8 cellular contexts compared by ENCODE assay signal in genomic region chr19:44164327-44164672, GRCh38. TPM values are rescaled to one million over a fixed set of nuclear protein-coding genes. Genes with fewer than 3 reads are reported as not detected.
DNase-seq lines count a peak whose midpoint lies in the region; ATAC-seq and TF ChIP-seq lines count a peak whose summit lies in the region.

No MANE protein-coding gene starts in this region.

- H3K9me3 ChIP-seq in right lobe of liver (peaks cover 0 to 7% (median 2%) of the 10 kb centered on the region in 4 donors), upper lobe of right lung (peaks cover 30% of the 10 kb centered on the region)

- no peak for ATAC-seq in activated naive CD8-positive, alpha-beta T cell treated with anti-CD3 and anti-CD28 coated beads, Interleukin-2, amount 10 ng/mL, durations not matched to agents 7 days and 5 days (ENCODE audit: low read depth)
- ATAC-seq in right lobe of liver (no peak), upper lobe of right lung (no peak), HG02870 (IDR thresholded peaks at IDR 0.05; ENCODE audit: unreplicated experiment) (no peak)

- H3K36me3 ChIP-seq in right lobe of liver (peaks cover 0 to 11% (median 5%) of the 10 kb centered on the region in 4 donors), upper lobe of right lung (peaks cover 10% of the 10 kb centered on the region)

- peak overlapping the region; percentile 99 for H3K4me3 Mint-ChIP-seq in activated naive CD4-positive, alpha-beta T cell treated with anti-CD3 and anti-CD28 coated beads, Interleukin-2, amount 50 U/mL, for 24 hours
- peak overlapping the region; percentile 91 for H3K4me3 Mint-ChIP-seq in activated naive CD8-positive, alpha-beta T cell treated with anti-CD3 and anti-CD28 coated beads, Interleukin-2, amount 10 ng/mL, durations not matched to agents 7 days and 5 days

- TF ChIP-seq POLR2A in right lobe of liver (IDR thresholded peaks at IDR 0.05), result no peak

- no peak for DNase-seq in activated naive CD4-positive, alpha-beta T cell treated with Interleukin-2 at 50 U/mL for 16 hours
- DNase-seq in activated naive CD8-positive, alpha-beta T cell treated with anti-CD3 and anti-CD28 coated beads, Interleukin-2, amount 10 ng/mL, durations not matched to agents 7 days and 5 days, result no peak
- DNase-seq in right lobe of liver, result no peak
- DNase-seq in upper lobe of right lung, result no peak
- no peak for DNase-seq in H4 (ENCODE audit: low spot score)
- no peak for DNase-seq in NCI-H1105 (lab: John Stamatoyannopoulos, UW)

- no peaks in the 10 kb centered on the region for H3K27me3 Mint-ChIP-seq in activated naive CD4-positive, alpha-beta T cell treated with anti-CD3 and anti-CD28 coated beads, Interleukin-2, amount 50 U/mL, for 24 hours
- no peaks in the 10 kb centered on the region for H3K27me3 Mint-ChIP-seq in activated naive CD8-positive, alpha-beta T cell treated with anti-CD3 and anti-CD28 coated beads, Interleukin-2, amount 10 ng/mL, durations not matched to agents 7 days and 5 days

- H3K4me3 ChIP-seq in right lobe of liver (peak overlapping the region; percentile 72 to 90 (median 83)), upper lobe of right lung (peak overlapping the region; percentile 77)

- POLR2A ChIA-PET in activated naive CD8-positive, alpha-beta T cell treated with anti-CD3 and anti-CD28 coated beads, Interleukin-2, amount 10 ng/mL, durations not matched to agents 7 days and 5 days (lab: Charles Lee), result interaction anchor here (0.6 to 2.3 kb wide), 9 partner anchors 11 to 337 kb away, joined by 3 to 10 read pairs (median 4); partner anchors contain the start of genes ZNF180, ZNF227, ZNF283 and ZNF45

- H3K9me3 Mint-ChIP-seq in activated naive CD4-positive, alpha-beta T cell treated with anti-CD3 and anti-CD28 coated beads, Interleukin-2, amount 50 U/mL, for 24 hours, result peaks cover 22% of the 10 kb centered on the region
- peaks cover 32% of the 10 kb centered on the region for H3K9me3 Mint-ChIP-seq in activated naive CD8-positive, alpha-beta T cell treated with anti-CD3 and anti-CD28 coated beads, Interleukin-2, amount 10 ng/mL, durations not matched to agents 7 days and 5 days

- H3K27me3 ChIP-seq in right lobe of liver (no peaks in the 10 kb centered on the region), upper lobe of right lung (no peaks in the 10 kb centered on the region)

- peaks cover 34% of the 10 kb centered on the region for H3K4me1 Mint-ChIP-seq in activated naive CD4-positive, alpha-beta T cell treated with anti-CD3 and anti-CD28 coated beads, Interleukin-2, amount 50 U/mL, for 24 hours
- peaks cover 22% of the 10 kb centered on the region for H3K4me1 Mint-ChIP-seq in activated naive CD8-positive, alpha-beta T cell treated with anti-CD3 and anti-CD28 coated beads, Interleukin-2, amount 10 ng/mL, durations not matched to agents 7 days and 5 days

- 41% methylated on average over 3 of the region's 3 CpGs for WGBS in right lobe of liver (ENCODE audit: insufficient coverage, low coverage, low lambda C conversion rate, missing lambda C conversion rate)

- peak overlapping the region in 1 of 3 donors; percentile 44 for H3K27ac ChIP-seq in right lobe of liver
- peak overlapping the region; percentile 86 for H3K27ac ChIP-seq in upper lobe of right lung

- peak overlapping the region; percentile 99 for H3K27ac Mint-ChIP-seq in activated naive CD4-positive, alpha-beta T cell treated with anti-CD3 and anti-CD28 coated beads, Interleukin-2, amount 50 U/mL, for 24 hours
- H3K27ac Mint-ChIP-seq in activated naive CD8-positive, alpha-beta T cell treated with anti-CD3 and anti-CD28 coated beads, Interleukin-2, amount 10 ng/mL, durations not matched to agents 7 days and 5 days, result peak overlapping the region; percentile 86

- TF ChIP-seq CTCF in right lobe of liver (IDR thresholded peaks at IDR 0.05), result no peak
- TF ChIP-seq CTCF in upper lobe of right lung (IDR thresholded peaks at IDR 0.05), result no peak

- intact Hi-C loops in right lobe of liver (cut with DNase I) (no loop called here), upper lobe of right lung (cut with DNase I) (no loop called here)

- H3K4me1 ChIP-seq in right lobe of liver (peaks cover 0 to 6% (median 3%) of the 10 kb centered on the region in 4 donors), upper lobe of right lung (peaks cover 8% of the 10 kb centered on the region)

- peaks cover 33% of the 10 kb centered on the region for H3K36me3 Mint-ChIP-seq in activated naive CD4-positive, alpha-beta T cell treated with anti-CD3 and anti-CD28 coated beads, Interleukin-2, amount 50 U/mL, for 24 hours
- peaks cover 27% of the 10 kb centered on the region for H3K36me3 Mint-ChIP-seq in activated naive CD8-positive, alpha-beta T cell treated with anti-CD3 and anti-CD28 coated beads, Interleukin-2, amount 10 ng/mL, durations not matched to agents 7 days and 5 days

RNA-seq across cellular contexts. Expression of gene ZNF226, which starts 0.6 kb away (rescaled TPM):
- 10 to 100 TPM; 26.2 to 28.0 TPM for total RNA-seq in activated naive CD8-positive, alpha-beta T cell treated with anti-CD3 and anti-CD28 coated beads, Interleukin-2, amount 10 ng/mL, durations not matched to agents 7 days and 5 days
- total RNA-seq in right lobe of liver, result 10 to 100 TPM in 1 of 6 experiments, 1 to 10 TPM in 5; 5.2 to 10.7 (median 8.1) TPM
- 16.8 TPM for total RNA-seq in upper lobe of right lung
- total RNA-seq in H4 (2014; rRNA removed; shearing (Covaris generic)), result 23.0 and 27.9 TPM in 2 replicates

RNA-seq across cellular contexts. Expression of gene ZNF234, which starts 22.9 kb away (rescaled TPM):
- 10 to 100 TPM; 16.4 to 18.2 TPM for total RNA-seq in activated naive CD8-positive, alpha-beta T cell treated with anti-CD3 and anti-CD28 coated beads, Interleukin-2, amount 10 ng/mL, durations not matched to agents 7 days and 5 days
- total RNA-seq in right lobe of liver (1 to 10 TPM; 2.4 to 5.6 (median 3.5) TPM), upper lobe of right lung (10.4 TPM)
- 2.7 and 4.2 TPM in 2 replicates for total RNA-seq in H4 (2014; rRNA removed; shearing (Covaris generic))

RNA-seq across cellular contexts. Expression of gene ZNF227, which starts 48.0 kb away (rescaled TPM):
- total RNA-seq in activated naive CD8-positive, alpha-beta T cell treated with anti-CD3 and anti-CD28 coated beads, Interleukin-2, amount 10 ng/mL, durations not matched to agents 7 days and 5 days, result 10 to 100 TPM; 40.6 to 42.2 TPM
- total RNA-seq in right lobe of liver (1 to 10 TPM; 4.5 to 8.5 (median 6.8) TPM), upper lobe of right lung (17.0 TPM)
- 7.5 and 17.9 TPM in 2 replicates for total RNA-seq in H4 (2014; rRNA removed; shearing (Covaris generic))

RNA-seq across cellular contexts. Expression of gene ZNF225, which starts 51.1 kb away (rescaled TPM):
- total RNA-seq in activated naive CD8-positive, alpha-beta T cell treated with anti-CD3 and anti-CD28 coated beads, Interleukin-2, amount 10 ng/mL, durations not matched to agents 7 days and 5 days, result 1 to 10 TPM; 7.8 to 9.2 TPM
- total RNA-seq in right lobe of liver (1 to 10 TPM in 5 of 6 experiments, under 1 TPM in 1; 0.74 to 2.2 (median 1.8) TPM), upper lobe of right lung (5.8 TPM)
- 1.7 and 1.8 TPM in 2 replicates for total RNA-seq in H4 (2014; rRNA removed; shearing (Covaris generic))
